21 cellular contexts compared by ENCODE assay signal in genomic region chr20:25643735-25644134, GRCh38. TPM values are rescaled to one million over a fixed set of nuclear protein-coding genes. Genes with fewer than 3 reads are reported as not detected.
DNase-seq lines count a peak whose midpoint lies in the region; ATAC-seq and TF ChIP-seq lines count a peak whose summit lies in the region.
"Had no signal": no experiment of that assay in that cellular context is flagged by ENCODE, and none has a peak within 500 bp of the region (broad histone marks: within the 10 kb centered on the region; RNA-seq: fewer than 3 reads in every experiment).

No MANE protein-coding gene starts in this region.

- peaks cover 36% of the 10 kb centered on the region for H3K36me3 Mint-ChIP-seq in activated naive CD8-positive, alpha-beta T cell treated with anti-CD3 and anti-CD28 coated beads, Interleukin-2, amount 10 ng/mL, durations not matched to agents 7 days and 5 days
- H3K36me3 Mint-ChIP-seq in activated naive CD8-positive, alpha-beta T cell treated with anti-CD3 and anti-CD28 coated beads for 36 hours = peaks cover 32% of the 10 kb centered on the region
- H3K36me3 Mint-ChIP-seq in endodermal cell (ENCODE audit: low read depth) = peaks cover 42% of the 10 kb centered on the region

- no peak overlapping the region for H3K4me3 ChIP-seq in SK-N-SH (ENCODE audit: low read depth in 2 of 2, low read length in 1 of 2)
- H3K4me3 ChIP-seq in endodermal cell (ENCODE audit: low read length) = no peak overlapping the region

- peak; percentile 50 for ATAC-seq in activated naive CD8-positive, alpha-beta T cell treated with anti-CD3 and anti-CD28 coated beads, Interleukin-2, amount 10 ng/mL, durations not matched to agents 7 days and 5 days (ENCODE audit: low read depth)
- peak; percentile 47 for ATAC-seq in GM18498 (IDR thresholded peaks at IDR 0.05; ENCODE audit: unreplicated experiment)
- ATAC-seq: HepG2 had no signal

- no peaks in the 10 kb centered on the region for H3K27me3 Mint-ChIP-seq in activated naive CD8-positive, alpha-beta T cell treated with anti-CD3 and anti-CD28 coated beads, Interleukin-2, amount 10 ng/mL, durations not matched to agents 7 days and 5 days
- no peaks in the 10 kb centered on the region for H3K27me3 Mint-ChIP-seq in activated naive CD8-positive, alpha-beta T cell treated with anti-CD3 and anti-CD28 coated beads for 36 hours
- H3K27me3 Mint-ChIP-seq in endodermal cell (ENCODE audit: insufficient read depth) = no peaks in the 10 kb centered on the region

- peaks cover 0 to 15% of the 10 kb centered on the region in 2 experiments for H3K36me3 ChIP-seq in SK-N-SH (replicated peaks in 1 of 2; ENCODE audit: control insufficient read depth in 1 of 2, insufficient read depth in 2 of 2, low read length in 1 of 2)
- H3K36me3 ChIP-seq in endodermal cell (ENCODE audit: control insufficient read depth, insufficient read depth, low read length) = peaks cover 10% of the 10 kb centered on the region
- H3K36me3 ChIP-seq: BE2C had no signal

- H3K27ac Mint-ChIP-seq in activated naive CD8-positive, alpha-beta T cell treated with anti-CD3 and anti-CD28 coated beads, Interleukin-2, amount 10 ng/mL, durations not matched to agents 7 days and 5 days = no peak overlapping the region
- H3K27ac Mint-ChIP-seq in activated naive CD8-positive, alpha-beta T cell treated with anti-CD3 and anti-CD28 coated beads for 36 hours = no peak overlapping the region
- no peak overlapping the region for H3K27ac Mint-ChIP-seq in endodermal cell

- DNase-seq in activated naive CD8-positive, alpha-beta T cell treated with anti-CD3 and anti-CD28 coated beads, Interleukin-2, amount 10 ng/mL, durations not matched to agents 7 days and 5 days = no peak
- DNase-seq in activated naive CD8-positive, alpha-beta T cell treated with anti-CD3 and anti-CD28 coated beads for 36 hours = no peak
- DNase-seq in RPMI8226 (peak; percentile 12), SK-N-SH (no peak), SKM-1 treated with dmso at 0.1 percent for 144 hours (lab: John Stamatoyannopoulos, UW; ENCODE audit: unreplicated experiment) (no peak), endodermal cell (no peak)
- DNase-seq: BE2C, GOT3, HCEC 1CT, KBM-7, NCI-H1092 treated with DMSO at 0.1 percent for 48 hours, NCI-H1436 treated with DMSO at 0.1 percent for 48 hours, NCI-H2029, NCI-H2171, NCI-H345, NCI-H524 treated with DMSO at 0.1 percent for 48 hours, Right ventricle myocardium superior had no signal

- H3K79me2 ChIP-seq in SK-N-SH (ENCODE audit: insufficient read depth) = no peaks in the 10 kb centered on the region

- no peak for TF ChIP-seq CTCF in SK-N-SH (IDR thresholded peaks at IDR 0.05)
- no peak for TF ChIP-seq CTCF in endodermal cell (conservative IDR thresholded peaks at IDR 0.05)

- H3K4me1 ChIP-seq in SK-N-SH (ENCODE audit: control insufficient read depth in 1 of 2, insufficient read depth in 2 of 2, low read depth in 1 of 2, low read length in 1 of 2) (no peaks in the 10 kb centered on the region), endodermal cell (ENCODE audit: control insufficient read depth, insufficient read depth, low read length) (no peaks in the 10 kb centered on the region)
- H3K4me1 ChIP-seq: BE2C had no signal

- no peak for TF ChIP-seq EP300 in SK-N-SH (IDR thresholded peaks at IDR 0.05; ENCODE audit: borderline replicate concordance in 1 of 2, low read depth in 1 of 2, low read length in 1 of 2)

- peaks cover under 1% of the 10 kb centered on the region for H3K9me3 Mint-ChIP-seq in activated naive CD8-positive, alpha-beta T cell treated with anti-CD3 and anti-CD28 coated beads, Interleukin-2, amount 10 ng/mL, durations not matched to agents 7 days and 5 days
- no peaks in the 10 kb centered on the region for H3K9me3 Mint-ChIP-seq in activated naive CD8-positive, alpha-beta T cell treated with anti-CD3 and anti-CD28 coated beads for 36 hours
- H3K9me3 Mint-ChIP-seq in endodermal cell = peaks cover 18% of the 10 kb centered on the region

- H3K9me2 ChIP-seq in SK-N-SH = no peaks in the 10 kb centered on the region

- no peaks in the 10 kb centered on the region for H4K20me1 ChIP-seq in SK-N-SH (ENCODE audit: insufficient read depth)

- H3K4me1 Mint-ChIP-seq in activated naive CD8-positive, alpha-beta T cell treated with anti-CD3 and anti-CD28 coated beads, Interleukin-2, amount 10 ng/mL, durations not matched to agents 7 days and 5 days = peaks cover 7% of the 10 kb centered on the region
- peaks cover 11% of the 10 kb centered on the region for H3K4me1 Mint-ChIP-seq in activated naive CD8-positive, alpha-beta T cell treated with anti-CD3 and anti-CD28 coated beads for 36 hours
- peaks cover 6% of the 10 kb centered on the region for H3K4me1 Mint-ChIP-seq in endodermal cell

- H3K27ac ChIP-seq in SK-N-SH (ENCODE audit: low read depth in 2 of 2, low read length in 1 of 2) (no peak overlapping the region), endodermal cell (ENCODE audit: low read depth, low read length) (no peak overlapping the region)
- H3K27ac ChIP-seq: HL-60 had no signal

- H2AFZ ChIP-seq in SK-N-SH (ENCODE audit: low read depth) = no peak overlapping the region

- CTCF ChIA-PET in SK-N-SH (lab: Yijun Ruan, JAX) = no interaction called here

- H3K4me3 Mint-ChIP-seq in activated naive CD8-positive, alpha-beta T cell treated with anti-CD3 and anti-CD28 coated beads, Interleukin-2, amount 10 ng/mL, durations not matched to agents 7 days and 5 days = no peak overlapping the region
- H3K4me3 Mint-ChIP-seq in activated naive CD8-positive, alpha-beta T cell treated with anti-CD3 and anti-CD28 coated beads for 36 hours = no peak overlapping the region
- H3K4me3 Mint-ChIP-seq in endodermal cell = no peak overlapping the region

- H3K27me3 ChIP-seq in SK-N-SH (ENCODE audit: insufficient read depth) = no peaks in the 10 kb centered on the region
- no peaks in the 10 kb centered on the region for H3K27me3 ChIP-seq in endodermal cell (ENCODE audit: control insufficient read depth, insufficient read depth, low read length, poor library complexity, severe bottlenecking)
- H3K27me3 ChIP-seq: BE2C had no signal

- H3K9ac ChIP-seq in SK-N-SH (no peak overlapping the region), endodermal cell (ENCODE audit: extremely low read depth, low read length, poor library complexity, severe bottlenecking) (no peak overlapping the region)

- H3K9me3 ChIP-seq in SK-N-SH (no peaks in the 10 kb centered on the region), endodermal cell (ENCODE audit: control insufficient read depth, low read length) (peaks cover 22% of the 10 kb centered on the region)
- H3K9me3 ChIP-seq: BE2C had no signal

- peaks cover 5% of the 10 kb centered on the region for H3F3A ChIP-seq in SK-N-SH (replicated peaks; ENCODE audit: insufficient read depth)

- no peak for TF ChIP-seq RAD21 in SK-N-SH (IDR thresholded peaks at IDR 0.05; ENCODE audit: low read length)

- POLR2A ChIA-PET in activated naive CD8-positive, alpha-beta T cell treated with anti-CD3 and anti-CD28 coated beads, Interleukin-2, amount 10 ng/mL, durations not matched to agents 7 days and 5 days (lab: Charles Lee) = interaction anchor here (0.7 kb wide), 1 partner anchor 212 kb away, joined by 4 read pairs; no protein-coding TSS in a partner anchor
- POLR2A ChIA-PET in SK-N-SH (lab: Yijun Ruan, JAX) = no interaction called here

- H3K4me2 ChIP-seq in SK-N-SH = no peak overlapping the region

TF ChIP-seq in SK-N-SH, 30 proteins besides CTCF, POLR2A, EP300 and RAD21 (continues in another document):
- TF ChIP-seq FOXM1 (IDR thresholded peaks at IDR 0.05; ENCODE audit: low read depth) = no peak
- TF ChIP-seq, protein P1, sequence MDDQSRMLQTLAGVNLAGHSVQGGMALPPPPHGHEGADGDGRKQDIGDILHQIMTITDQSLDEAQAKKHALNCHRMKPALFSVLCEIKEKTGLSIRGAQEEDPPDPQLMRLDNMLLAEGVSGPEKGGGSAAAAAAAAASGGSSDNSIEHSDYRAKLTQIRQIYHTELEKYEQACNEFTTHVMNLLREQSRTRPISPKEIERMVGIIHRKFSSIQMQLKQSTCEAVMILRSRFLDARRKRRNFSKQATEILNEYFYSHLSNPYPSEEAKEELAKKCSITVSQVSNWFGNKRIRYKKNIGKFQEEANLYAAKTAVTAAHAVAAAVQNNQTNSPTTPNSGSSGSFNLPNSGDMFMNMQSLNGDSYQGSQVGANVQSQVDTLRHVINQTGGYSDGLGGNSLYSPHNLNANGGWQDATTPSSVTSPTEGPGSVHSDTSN (IDR thresholded peaks at IDR 0.05) = no peak
- TF ChIP-seq GATA2 (CRISPR knock-in tag; IDR thresholded peaks at IDR 0.05) = no peak
- TF ChIP-seq YY1 (IDR thresholded peaks at IDR 0.05; ENCODE audit: low read depth) = no peak
- no peak for TF ChIP-seq RCOR1 (IDR thresholded peaks at IDR 0.05; ENCODE audit: low read length)
- no peak for TF ChIP-seq GABPA (IDR thresholded peaks at IDR 0.05; ENCODE audit: low read depth)

RNA-seq across cellular contexts. Expression of gene NANP, which starts 19.9 kb away (rescaled TPM):
- total RNA-seq in activated naive CD8-positive, alpha-beta T cell treated with anti-CD3 and anti-CD28 coated beads, Interleukin-2, amount 10 ng/mL, durations not matched to agents 7 days and 5 days = 1 to 10 TPM; 5.0 to 5.3 TPM
- 10 to 100 TPM; 10.2 to 10.9 TPM for total RNA-seq in activated naive CD8-positive, alpha-beta T cell treated with anti-CD3 and anti-CD28 coated beads for 36 hours
- polyA plus RNA-seq in SK-N-SH (2012; rRNA removed) = 1.9 and 2.6 TPM in 2 replicates
- polyA plus RNA-seq in SK-N-SH (2012; cell fraction: cytosol; rRNA removed) = 3.2 and 4.1 TPM in 2 replicates
- 0.86 and 1.3 TPM in 2 replicates for polyA plus RNA-seq in SK-N-SH (2012; cell fraction: nucleus; rRNA removed)
- total RNA-seq in endodermal cell = 10 to 100 TPM in 1 of 2 donors, 1 to 10 TPM in 1; 6.5 to 10.4 TPM
- 5.9 TPM for polyA plus RNA-seq in endodermal cell (2013, experiment 1 of 2)
- polyA plus RNA-seq in endodermal cell (2013, experiment 2 of 2) = 4.6 TPM

RNA-seq across cellular contexts. Expression of gene ZNF337, which starts 52.9 kb away (rescaled TPM):
- 10 to 100 TPM; 25.3 to 26.6 TPM for total RNA-seq in activated naive CD8-positive, alpha-beta T cell treated with anti-CD3 and anti-CD28 coated beads, Interleukin-2, amount 10 ng/mL, durations not matched to agents 7 days and 5 days
- total RNA-seq in activated naive CD8-positive, alpha-beta T cell treated with anti-CD3 and anti-CD28 coated beads for 36 hours = 10 to 100 TPM; 10.6 to 11.2 TPM
- polyA plus RNA-seq in SK-N-SH (2012; rRNA removed) = 16.5 and 24.4 TPM in 2 replicates
- polyA plus RNA-seq in SK-N-SH (2012; cell fraction: cytosol; rRNA removed) = 9.1 and 10.0 TPM in 2 replicates
- polyA plus RNA-seq in SK-N-SH (2012; cell fraction: nucleus; rRNA removed) = 96.8 and 136 TPM in 2 replicates
- 10 to 100 TPM; 14.2 to 14.5 TPM for total RNA-seq in endodermal cell
- polyA plus RNA-seq in endodermal cell (2013, experiment 1 of 2) = 14.3 TPM
- 13.1 TPM for polyA plus RNA-seq in endodermal cell (2013, experiment 2 of 2)

RNA-seq across cellular contexts. Expression of gene NINL, which starts 58.4 kb away (rescaled TPM):
- total RNA-seq in activated naive CD8-positive, alpha-beta T cell treated with anti-CD3 and anti-CD28 coated beads, Interleukin-2, amount 10 ng/mL, durations not matched to agents 7 days and 5 days = 1 to 10 TPM; 2.2 to 2.5 TPM
- 1 to 10 TPM; 2.0 to 2.2 TPM for total RNA-seq in activated naive CD8-positive, alpha-beta T cell treated with anti-CD3 and anti-CD28 coated beads for 36 hours
- polyA plus RNA-seq in SK-N-SH (2012; rRNA removed) = 22.5 and 23.9 TPM in 2 replicates
- 13.1 and 17.3 TPM in 2 replicates for polyA plus RNA-seq in SK-N-SH (2012; cell fraction: cytosol; rRNA removed)
- 92.5 and 116 TPM in 2 replicates for polyA plus RNA-seq in SK-N-SH (2012; cell fraction: nucleus; rRNA removed)
- total RNA-seq in endodermal cell = 100 to 1,000 TPM in 1 of 2 donors, 10 to 100 TPM in 1; 78.5 to 101 TPM
- polyA plus RNA-seq in endodermal cell (2013, experiment 1 of 2) = 48.7 TPM
- 43.3 TPM for polyA plus RNA-seq in endodermal cell (2013, experiment 2 of 2)
- total RNA-seq: HT-29 had no signal

Comparison
In these comparisons a context has a peak if more than half of its experiments do, and no peak if none do; other contexts are left out.
1. RNA of gene NINL, which starts 58.4 kb away (total RNA-seq): 78.5 to 101 TPM in endodermal cell; 2.2 to 2.5 TPM in activated naive CD8-positive, alpha-beta T cell treated with anti-CD3 and anti-CD28 coated beads, Interleukin-2, amount 10 ng/mL, durations not matched to agents 7 days and 5 days and 2.0 to 2.2 TPM in activated naive CD8-positive, alpha-beta T cell treated with anti-CD3 and anti-CD28 coated beads for 36 hours; every median in the first group is over 10 times any median in the second.